Comparison of ENCODE assay signal across 16 cellular contexts in the genomic region with DNA sequence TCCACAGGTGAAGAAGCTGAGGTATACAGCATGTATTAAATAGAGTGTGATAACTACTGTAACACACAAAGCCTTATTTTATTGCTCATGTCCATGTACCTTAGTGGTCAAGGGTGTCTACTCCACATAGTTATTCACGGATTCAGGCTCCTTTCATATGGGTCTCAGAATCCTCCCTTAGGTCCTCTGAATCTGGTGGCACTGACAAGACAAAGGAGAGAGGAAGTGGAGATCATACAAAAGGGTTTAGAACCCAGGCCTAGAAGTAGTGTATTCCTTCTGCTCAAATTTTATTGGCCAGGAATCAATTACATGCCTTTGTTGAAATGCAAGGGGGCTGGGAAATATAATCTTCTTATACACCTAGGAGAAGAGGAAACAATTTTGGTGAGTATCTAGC.
A peak's percentile ranks its signal among the peaks of the same experiment; 100 is the strongest.
DNase-seq lines count a peak whose midpoint lies in the region; ATAC-seq, FAIRE-seq and TF ChIP-seq lines count a peak whose summit lies in the region.
"Had no signal": no experiment of that assay in that cellular context is flagged by ENCODE, and none has a peak within 500 bp of the region (broad histone marks: within the 10 kb centered on the region; RNA-seq: fewer than 3 reads in every experiment).

No MANE protein-coding gene starts in this region.

- H3K27ac Mint-ChIP-seq in endodermal cell: no peak overlapping the region

- H3K36me3 ChIP-seq in right lobe of liver (no peaks in the 10 kb centered on the region), HepG2 (replicated peaks in 1 of 2; ENCODE audit: control insufficient read depth in 1 of 2, insufficient read depth in 2 of 2, low read length in 2 of 2) (no peaks in the 10 kb centered on the region), KOPT-K1 (ENCODE audit: insufficient read depth, low read length) (no peaks in the 10 kb centered on the region), endodermal cell (ENCODE audit: control insufficient read depth, insufficient read depth, low read length) (no peaks in the 10 kb centered on the region)
- H3K36me3 ChIP-seq: stomach, WERI-Rb-1 had no signal

- in situ Hi-C loops in HepG2 (cut with HindIII; ENCODE audit: extremely low pct_ligation_motif_present, low pct_unique_long_range_greater_than_20kb): no loop called here

- no peak overlapping the region for H3K4me2 ChIP-seq in HepG2 (ENCODE audit: low read depth, low read length)

- H2AFZ ChIP-seq in HepG2 (ENCODE audit: low read length): no peak overlapping the region

- TF ChIP-seq RAD21 in HepG2 (CRISPR knock-in tag; IDR thresholded peaks at IDR 0.05): no peak

- H3K27me3 Mint-ChIP-seq in endodermal cell (ENCODE audit: insufficient read depth): no peaks in the 10 kb centered on the region
- H3K27me3 Mint-ChIP-seq: naive B cell had no signal

- H3K4me1 ChIP-seq in right lobe of liver (peaks cover 0 to 12% (median 2%) of the 10 kb centered on the region in 4 donors), HepG2 (ENCODE audit: insufficient read depth, low read length) (peaks cover 15% of the 10 kb centered on the region), endodermal cell (ENCODE audit: control insufficient read depth, insufficient read depth, low read length) (no peaks in the 10 kb centered on the region)

- H3K36me3 Mint-ChIP-seq in endodermal cell (ENCODE audit: low read depth): no peaks in the 10 kb centered on the region
- H3K36me3 Mint-ChIP-seq: naive B cell had no signal

- no peak for TF ChIP-seq EP300 in HepG2 (IDR thresholded peaks at IDR 0.05; ENCODE audit: low read depth in 2 of 2, low read length in 2 of 2)
- TF ChIP-seq EP300 in HepG2 (CRISPR knock-in tag; IDR thresholded peaks at IDR 0.05; ENCODE audit: borderline replicate concordance): no peak

- no peaks in the 10 kb centered on the region for H3K79me2 ChIP-seq in HepG2 (ENCODE audit: insufficient read depth, low read length)

- POLR2A ChIA-PET in HepG2 (lab: Yijun Ruan, JAX): no interaction called here
- POLR2A ChIA-PET in HEK293T (lab: Yijun Ruan, JAX): no interaction called here

- TF ChIP-seq POLR2A in right lobe of liver (IDR thresholded peaks at IDR 0.05) (no peak), HepG2 (IDR thresholded peaks at IDR 0.05; ENCODE audit: insufficient read depth in 1 of 2, low read depth in 2 of 2, low read length in 2 of 2) (no peak)

- no TSS peak for BruUV-seq in HepG2 (replicated peaks; lab: Mats Ljungman, UMichigan)

- no peak for TF ChIP-seq CTCF in right lobe of liver (IDR thresholded peaks at IDR 0.05)
- no peak for TF ChIP-seq CTCF in HepG2 (CRISPR knock-in tag; IDR thresholded peaks at IDR 0.05)
- no peak for TF ChIP-seq CTCF in VCaP (conservative IDR thresholded peaks at IDR 0.05)
- TF ChIP-seq CTCF in endodermal cell (conservative IDR thresholded peaks at IDR 0.05): no peak

- no peak overlapping the region for H3K4me3 ChIP-seq in right lobe of liver
- H3K4me3 ChIP-seq in HepG2 (replicated peaks in 1 of 3; ENCODE audit: insufficient read depth in 1 of 3, low read depth in 2 of 3, low read length in 3 of 3): no peak overlapping the region
- H3K4me3 ChIP-seq in endodermal cell (ENCODE audit: low read length): no peak overlapping the region
- H3K4me3 ChIP-seq: stomach had no signal

- 89% methylated on average over 1 of the region's 1 CpG for WGBS in right lobe of liver (ENCODE audit: insufficient coverage, low coverage, low lambda C conversion rate, missing lambda C conversion rate)
- 71% methylated on average over 1 of the region's 1 CpG for WGBS in HepG2 (ENCODE audit: low lambda C conversion rate)
- WGBS in endodermal cell (ENCODE audit: insufficient coverage in 1 of 2, insufficient read length in 1 of 2), 2 experiments: 95% methylated on average over 1 of the region's 1 CpG; no CpG with 5 or more reads in 1 of the 2 experiments

- H3K27ac ChIP-seq in right lobe of liver (peak overlapping the region; percentile 61 to 67 (median 62)), HepG2 (ENCODE audit: extremely low read length, insufficient read depth, low read length) (no peak overlapping the region), KOPT-K1 (ENCODE audit: low read depth, low read length, poor library complexity, severe bottlenecking) (peak overlapping the region; percentile 83), VCaP (peak overlapping the region; percentile 52), endodermal cell (ENCODE audit: low read depth, low read length) (no peak overlapping the region)
- H3K27ac ChIP-seq: WERI-Rb-1 had no signal

- DNase-seq in right lobe of liver: no peak
- DNase-seq in HepG2 (ENCODE audit: low spot score): no peak
- DNase-seq in HEK293T (ENCODE audit: extremely low spot score): no peak
- no peak for DNase-seq in endodermal cell
- no peak for DNase-seq in stimulated activated CD8-positive, alpha-beta memory T cell treated with anti-CD3 and anti-CD28 coated beads, Interleukin-4, amount 100 ng/mL, for 48 hours
- DNase-seq: activated gamma-delta T cell treated with Interleukin-2 at 50 U/mL for 16 hours, cortex of kidney, IMR-90, NCI-H1417 treated with DMSO at 0.1 percent for 48 hours, NCI-H446, stomach had no signal

- no peaks in the 10 kb centered on the region for H3K9me3 Mint-ChIP-seq in endodermal cell

- intact Hi-C loops in right lobe of liver (cut with DNase I): no loop called here
- intact Hi-C loops in HepG2 (cut with micrococcal nuclease; ENCODE audit: unreplicated experiment): no loop called here

- FAIRE-seq in HepG2 (lab: Jason Lieb, UNC): no peak

- ATAC-seq in right lobe of liver (peak in 2 of 4 donors; percentile 4 to 22), HepG2 (no peak), HG03280 (IDR thresholded peaks at IDR 0.05; ENCODE audit: unreplicated experiment) (no peak)

- no peak overlapping the region for H3K9ac ChIP-seq in HepG2 (ENCODE audit: insufficient read depth, low read depth, low read length)
- no peak overlapping the region for H3K9ac ChIP-seq in endodermal cell (ENCODE audit: extremely low read depth, low read length, poor library complexity, severe bottlenecking)

- no peaks in the 10 kb centered on the region for H3K27me3 ChIP-seq in right lobe of liver
- no peaks in the 10 kb centered on the region for H3K27me3 ChIP-seq in HepG2 (ENCODE audit: control insufficient read depth in 1 of 2, insufficient read depth in 2 of 2, low read length in 2 of 2)
- H3K27me3 ChIP-seq in endodermal cell (ENCODE audit: control insufficient read depth, insufficient read depth, low read length, poor library complexity, severe bottlenecking): no peaks in the 10 kb centered on the region
- H3K27me3 ChIP-seq: stomach had no signal

- CTCF ChIA-PET in HepG2 (lab: Yijun Ruan, JAX; ENCODE audit: low intra/inter-chr PET ratio, low total read pairs) (no interaction called here), HEK293T (lab: Yijun Ruan, JAX) (no interaction called here)

- H3K9me3 ChIP-seq in right lobe of liver: no peaks in the 10 kb centered on the region
- no peaks in the 10 kb centered on the region for H3K9me3 ChIP-seq in HepG2 (ENCODE audit: low read length)
- H3K9me3 ChIP-seq in KOPT-K1 (ENCODE audit: insufficient read depth, low read length, poor library complexity, severe bottlenecking): no peaks in the 10 kb centered on the region
- H3K9me3 ChIP-seq in endodermal cell (ENCODE audit: control insufficient read depth, low read length): no peaks in the 10 kb centered on the region
- H3K9me3 ChIP-seq: stomach had no signal

- H3K4me1 Mint-ChIP-seq in endodermal cell: no peaks in the 10 kb centered on the region

- no peaks in the 10 kb centered on the region for H4K20me1 ChIP-seq in HepG2 (ENCODE audit: insufficient read depth, low read length)

- H3K4me3 Mint-ChIP-seq in endodermal cell: no peak overlapping the region

TF ChIP-seq in HepG2, 621 proteins besides CTCF, POLR2A, EP300 and RAD21 (continues in another document):
- TF ChIP-seq DNMT1 (CRISPR knock-in tag; IDR thresholded peaks at IDR 0.05) (no peak), ZSCAN12 (CRISPR knock-in tag; IDR thresholded peaks at IDR 0.05) (no peak), MZF1 (CRISPR knock-in tag; IDR thresholded peaks at IDR 0.05; ENCODE audit: borderline replicate concordance) (no peak), SRSF1 (optimal IDR thresholded peaks at IDR 0.05; ENCODE audit: low read depth, low read length) (no peak), MIER3 (CRISPR knock-in tag; IDR thresholded peaks at IDR 0.05; ENCODE audit: borderline replicate concordance) (no peak), MIXL1 (CRISPR knock-in tag; IDR thresholded peaks at IDR 0.05) (no peak), ZNF580 (CRISPR knock-in tag; IDR thresholded peaks at IDR 0.05; ENCODE audit: borderline replicate concordance, low read depth) (no peak), SMARCE1 (IDR thresholded peaks at IDR 0.05; ENCODE audit: borderline replicate concordance) (no peak), HDAC6 (IDR thresholded peaks at IDR 0.05; ENCODE audit: low read depth, low read length) (no peak), ZNF17 (CRISPR knock-in tag; IDR thresholded peaks at IDR 0.05) (no peak), THAP11 (CRISPR knock-in tag; IDR thresholded peaks at IDR 0.05) (no peak), ZNF44 (CRISPR knock-in tag; IDR thresholded peaks at IDR 0.05) (no peak)

TF ChIP-seq in HEK293T, 16 proteins besides CTCF, POLR2A, EP300 and RAD21:
- TF ChIP-seq FOXK2 (IDR thresholded peaks at IDR 0.05): no peak
- TF ChIP-seq SUZ12 (IDR thresholded peaks at IDR 0.05): no peak
- no peak for TF ChIP-seq HDGF (IDR thresholded peaks at IDR 0.05; ENCODE audit: borderline replicate concordance)

Comparison
In these comparisons a context has a peak if more than half of its experiments do, and no peak if none do; other contexts are left out.
1. H3K27ac ChIP-seq: peak in right lobe of liver (3 of 3), KOPT-K1 (single experiment) and VCaP (single experiment); none in HepG2 (single experiment) and endodermal cell (single experiment).